ENCODE assay signal across 14 cellular contexts in genomic region chr19:50214699-50215543, GRCh38. TPM values are rescaled to one million over a fixed set of nuclear protein-coding genes. Genes with fewer than 3 reads are reported as not detected.
DNase-seq lines count a peak whose midpoint lies in the region; ATAC-seq and TF ChIP-seq lines count a peak whose summit lies in the region.
"Had no signal": no experiment of that assay in that cellular context is flagged by ENCODE, and none has a peak within 500 bp of the region (broad histone marks: within the 10 kb centered on the region; RNA-seq: fewer than 3 reads in every experiment).

No MANE protein-coding gene starts in this region.

- H3K9me3 ChIP-seq in smooth muscle cell (replicated peaks; ENCODE audit: low read depth) = no peaks in the 10 kb centered on the region
- H3K9me3 ChIP-seq in CD8-positive, alpha-beta T cell (ENCODE audit: low read length) = no peaks in the 10 kb centered on the region

- 52% methylated on average over 17 of the region's 25 CpGs for WGBS in smooth muscle cell (ENCODE audit: low lambda C conversion rate)

- intact Hi-C loops in CD8-positive, alpha-beta T cell (cut with DNase I, micrococcal nuclease) = no loop called here

- no peak for TF ChIP-seq CTCF in RWPE1 (conservative IDR thresholded peaks at IDR 0.05; ENCODE audit: low read depth)
- TF ChIP-seq CTCF in smooth muscle cell (IDR thresholded peaks at IDR 0.05; ENCODE audit: borderline replicate concordance, insufficient read depth, poor library complexity, severe bottlenecking) = no peak
- no peak for TF ChIP-seq CTCF in CD8-positive, alpha-beta T cell (IDR thresholded peaks at IDR 0.05)

- no peaks in the 10 kb centered on the region for H3F3A ChIP-seq in smooth muscle cell (ENCODE audit: low read depth)

- CTCF ChIA-PET in RWPE1 (lab: Yijun Ruan, JAX) = interaction anchor here (0.8 kb wide), 1 partner anchor 14 kb away, joined by 3 read pairs; no protein-coding TSS in a partner anchor
- CTCF ChIA-PET in CD8-positive, alpha-beta T cell (lab: Charles Lee) = no interaction called here

- peaks cover 10% of the 10 kb centered on the region for H3K27me3 Mint-ChIP-seq in CD8-positive, alpha-beta T cell (ENCODE audit: low read depth)
- peaks cover 12% of the 10 kb centered on the region for H3K27me3 Mint-ChIP-seq in stimulated activated memory B cell treated with anti-CD40 and anti-IgM and Interleukin-4, amounts not matched to agents 10 μg/mL and 1 μg/mL and 100 μg/mL, for 72 hours
- H3K27me3 Mint-ChIP-seq: CD4-positive, CD25-positive, alpha-beta regulatory T cell had no signal

- no peak overlapping the region for H3K27ac ChIP-seq in RWPE1
- H3K27ac ChIP-seq in smooth muscle cell (ENCODE audit: low read depth) = peak overlapping the region; percentile 93
- H3K27ac ChIP-seq in CD8-positive, alpha-beta T cell (ENCODE audit: low read depth, low read length) = no peak overlapping the region

- H3K27me3 ChIP-seq in smooth muscle cell (ENCODE audit: low read depth) = no peaks in the 10 kb centered on the region
- H3K27me3 ChIP-seq in CD8-positive, alpha-beta T cell (ENCODE audit: insufficient read depth, low read length) = no peaks in the 10 kb centered on the region

- peak overlapping the region; percentile 87 for H3K9ac ChIP-seq in smooth muscle cell (ENCODE audit: low read depth)

- H3K36me3 ChIP-seq in smooth muscle cell (ENCODE audit: low read depth) = no peaks in the 10 kb centered on the region
- no peaks in the 10 kb centered on the region for H3K36me3 ChIP-seq in CD8-positive, alpha-beta T cell (ENCODE audit: insufficient read depth, low read length)

- peak; percentile 85 for DNase-seq in LoVo (ENCODE audit: low spot score)
- DNase-seq in RWPE1 (ENCODE audit: low spot score) = peak; percentile 34
- DNase-seq in left lobe of liver (ENCODE audit: low spot score) = no peak
- no peak for DNase-seq in smooth muscle cell (lab: John Stamatoyannopoulos, UW; ENCODE audit: unreplicated experiment)
- no peak for DNase-seq in NCI-H2081 treated with DMSO at 0.1 percent for 48 hours (lab: John Stamatoyannopoulos, UW)
- no peak for DNase-seq in CD8-positive, alpha-beta T cell
- DNase-seq: activated CD4-positive, alpha-beta memory T cell treated with anti-CD3 and anti-CD28 coated beads, Interleukin-2, amount 10 ng/mL, durations not matched to agents 7 days and 5 days; activated naive CD4-positive, alpha-beta T cell; CD4-positive, CD25-positive, alpha-beta regulatory T cell; central memory CD4-positive, alpha-beta T cell; KBM-7; NCI-H187; right cardiac atrium had no signal

- no peak overlapping the region for H3K4me3 ChIP-seq in smooth muscle cell
- H3K4me3 ChIP-seq in CD8-positive, alpha-beta T cell (ENCODE audit: low read depth, low read length) = no peak overlapping the region

- H3K4me1 Mint-ChIP-seq in CD8-positive, alpha-beta T cell (ENCODE audit: low read depth) = no peaks in the 10 kb centered on the region
- H3K4me1 Mint-ChIP-seq in stimulated activated memory B cell treated with anti-CD40 and anti-IgM and Interleukin-4, amounts not matched to agents 10 μg/mL and 1 μg/mL and 100 μg/mL, for 72 hours = no peaks in the 10 kb centered on the region
- H3K4me1 Mint-ChIP-seq: activated CD4-positive, alpha-beta memory T cell treated with anti-CD3 and anti-CD28 coated beads, Interleukin-2, amount 10 ng/mL, durations not matched to agents 7 days and 5 days; CD4-positive, CD25-positive, alpha-beta regulatory T cell had no signal

- H3K9me3 Mint-ChIP-seq in CD8-positive, alpha-beta T cell = peaks cover 7% of the 10 kb centered on the region
- H3K9me3 Mint-ChIP-seq in stimulated activated memory B cell treated with anti-CD40 and anti-IgM and Interleukin-4, amounts not matched to agents 10 μg/mL and 1 μg/mL and 100 μg/mL, for 72 hours = peaks cover 9% of the 10 kb centered on the region
- H3K9me3 Mint-ChIP-seq: activated CD4-positive, alpha-beta memory T cell treated with anti-CD3 and anti-CD28 coated beads, Interleukin-2, amount 10 ng/mL, durations not matched to agents 7 days and 5 days had no signal

- no peak overlapping the region for H3K4me3 Mint-ChIP-seq in CD8-positive, alpha-beta T cell
- no peak overlapping the region for H3K4me3 Mint-ChIP-seq in stimulated activated memory B cell treated with anti-CD40 and anti-IgM and Interleukin-4, amounts not matched to agents 10 μg/mL and 1 μg/mL and 100 μg/mL, for 72 hours
- H3K4me3 Mint-ChIP-seq: activated CD4-positive, alpha-beta memory T cell treated with anti-CD3 and anti-CD28 coated beads, Interleukin-2, amount 10 ng/mL, durations not matched to agents 7 days and 5 days; CD4-positive, CD25-positive, alpha-beta regulatory T cell had no signal

- POLR2A ChIA-PET in RWPE1 (lab: Yijun Ruan, JAX; ENCODE audit: low non-redundant PET) = no interaction called here
- POLR2A ChIA-PET in CD8-positive, alpha-beta T cell (lab: Charles Lee) = no interaction called here

- H3K4me1 ChIP-seq in smooth muscle cell (ENCODE audit: low read depth) = no peaks in the 10 kb centered on the region
- no peaks in the 10 kb centered on the region for H3K4me1 ChIP-seq in CD8-positive, alpha-beta T cell (ENCODE audit: insufficient read depth, low read length)

- peak; percentile 34 for ATAC-seq in left lobe of liver
- ATAC-seq in CD8-positive, alpha-beta T cell = no peak
- ATAC-seq in stimulated activated memory B cell treated with anti-CD40 and anti-IgM and Interleukin-4, amounts not matched to agents 10 μg/mL and 1 μg/mL and 100 μg/mL, for 72 hours = no peak

- no peak overlapping the region for H3K4me2 ChIP-seq in smooth muscle cell

- no peaks in the 10 kb centered on the region for H3K79me2 ChIP-seq in smooth muscle cell (ENCODE audit: low read depth)

- no peak overlapping the region for H2AFZ ChIP-seq in smooth muscle cell (ENCODE audit: low read depth)

- no peaks in the 10 kb centered on the region for H4K20me1 ChIP-seq in smooth muscle cell (ENCODE audit: low read depth)

- no peaks in the 10 kb centered on the region for H3K36me3 Mint-ChIP-seq in CD8-positive, alpha-beta T cell
- H3K36me3 Mint-ChIP-seq in stimulated activated memory B cell treated with anti-CD40 and anti-IgM and Interleukin-4, amounts not matched to agents 10 μg/mL and 1 μg/mL and 100 μg/mL, for 72 hours = no peaks in the 10 kb centered on the region
- H3K36me3 Mint-ChIP-seq: CD4-positive, CD25-positive, alpha-beta regulatory T cell had no signal

- H3K27ac Mint-ChIP-seq in CD8-positive, alpha-beta T cell = no peak overlapping the region
- H3K27ac Mint-ChIP-seq in stimulated activated memory B cell treated with anti-CD40 and anti-IgM and Interleukin-4, amounts not matched to agents 10 μg/mL and 1 μg/mL and 100 μg/mL, for 72 hours = no peak overlapping the region
- H3K27ac Mint-ChIP-seq: activated CD4-positive, alpha-beta memory T cell treated with anti-CD3 and anti-CD28 coated beads, Interleukin-2, amount 10 ng/mL, durations not matched to agents 7 days and 5 days had no signal

RNA-seq across cellular contexts. Expression of gene MYH14, which starts 11.5 kb away (rescaled TPM):
- total RNA-seq in left lobe of liver (70.5 TPM), smooth muscle cell (30.6 and 44.9 TPM in 2 replicates)
- polyA plus RNA-seq in smooth muscle cell = 7.5 and 27.6 TPM in 2 replicates
- total RNA-seq in CD8-positive, alpha-beta T cell = not detected
- total RNA-seq: activated CD4-positive, alpha-beta memory T cell treated with anti-CD3 and anti-CD28 coated beads, Interleukin-2, amount 10 ng/mL, durations not matched to agents 7 days and 5 days; CD4-positive, CD25-positive, alpha-beta regulatory T cell had no signal
- polyA plus RNA-seq: CD4-positive, CD25-positive, alpha-beta regulatory T cell had no signal

RNA-seq across cellular contexts. Expression of gene IZUMO2, which starts 51.8 kb away (rescaled TPM):
- total RNA-seq in left lobe of liver = not detected
- total RNA-seq in smooth muscle cell = not detected in 2 replicates
- polyA plus RNA-seq in smooth muscle cell = not detected in 2 replicates
- not detected for total RNA-seq in CD8-positive, alpha-beta T cell
- total RNA-seq: activated CD4-positive, alpha-beta memory T cell treated with anti-CD3 and anti-CD28 coated beads, Interleukin-2, amount 10 ng/mL, durations not matched to agents 7 days and 5 days; CD4-positive, CD25-positive, alpha-beta regulatory T cell; right cardiac atrium had no signal
- polyA plus RNA-seq: CD4-positive, CD25-positive, alpha-beta regulatory T cell; right cardiac atrium had no signal

Comparison
In these comparisons a context has a peak if more than half of its experiments do, and no peak if none do; other contexts are left out.
1. DNase-seq: peak in LoVo (single experiment) and RWPE1 (single experiment); none in left lobe of liver (single experiment), smooth muscle cell (single experiment), NCI-H2081 treated with DMSO at 0.1 percent for 48 hours (single experiment) and CD8-positive, alpha-beta T cell (0 of 7).
2. RNA of gene MYH14, which starts 11.5 kb away (total RNA-seq): 70.5 TPM in left lobe of liver (single experiment) and 30.6 to 44.9 TPM in smooth muscle cell; not detected in CD8-positive, alpha-beta T cell; every median in the first group is over 10 times any median in the second.